In the genomic region with DNA sequence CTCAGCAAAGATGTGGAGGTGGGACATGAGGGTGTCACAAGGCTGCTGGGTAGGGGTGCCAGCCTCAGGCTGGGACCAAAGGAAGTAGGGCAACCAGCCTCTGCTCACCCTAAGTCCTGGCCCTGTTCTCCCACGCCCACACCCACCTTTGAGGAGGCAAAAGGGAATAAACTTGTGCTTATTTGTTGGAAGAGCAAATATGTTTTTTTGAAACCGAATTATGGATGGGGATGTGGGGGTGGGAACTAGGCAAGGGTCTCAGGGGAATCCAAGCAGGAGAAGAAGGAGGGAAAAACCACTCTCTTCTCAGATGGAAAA, we compare ENCODE assay signal across 2 cellular contexts.
TF ChIP-seq lines count a peak whose summit lies in the region.

No MANE protein-coding gene starts in this region.

TF ChIP-seq in HepG2, 621 proteins besides CTCF, POLR2A, EP300 and RAD21 (continued from another document):
- TF ChIP-seq ZFP62 (CRISPR knock-in tag; IDR thresholded peaks at IDR 0.05) (no peak), ARNT2 (CRISPR knock-in tag; IDR thresholded peaks at IDR 0.05; ENCODE audit: low read depth) (no peak), ELF4 (CRISPR knock-in tag; IDR thresholded peaks at IDR 0.05; ENCODE audit: borderline replicate concordance) (no peak), CAMTA2 (CRISPR knock-in tag; IDR thresholded peaks at IDR 0.05; ENCODE audit: borderline replicate concordance) (no peak), ZNF841 (CRISPR knock-in tag; IDR thresholded peaks at IDR 0.05; ENCODE audit: borderline replicate concordance) (no peak)

TF ChIP-seq in SK-N-SH treated with all-trans-retinoic acid at 6 μM for 48 hours, 23 proteins besides CTCF, POLR2A, EP300 and RAD21 (continued from another document):
- TF ChIP-seq BACH2 (CRISPR knock-in tag; IDR thresholded peaks at IDR 0.05; ENCODE audit: borderline replicate concordance) (no peak), OSR1 (CRISPR knock-in tag; IDR thresholded peaks at IDR 0.05) (no peak), ESRRG (CRISPR knock-in tag; IDR thresholded peaks at IDR 0.05) (no peak), ARNTL (CRISPR knock-in tag; IDR thresholded peaks at IDR 0.05; ENCODE audit: borderline replicate concordance, low read depth) (no peak), ZFP3 (CRISPR knock-in tag; IDR thresholded peaks at IDR 0.05) (no peak), RARB (CRISPR knock-in tag; IDR thresholded peaks at IDR 0.05) (no peak), ZC3H10 (CRISPR knock-in tag; IDR thresholded peaks at IDR 0.05) (no peak)
- TF ChIP-seq, protein P1, sequence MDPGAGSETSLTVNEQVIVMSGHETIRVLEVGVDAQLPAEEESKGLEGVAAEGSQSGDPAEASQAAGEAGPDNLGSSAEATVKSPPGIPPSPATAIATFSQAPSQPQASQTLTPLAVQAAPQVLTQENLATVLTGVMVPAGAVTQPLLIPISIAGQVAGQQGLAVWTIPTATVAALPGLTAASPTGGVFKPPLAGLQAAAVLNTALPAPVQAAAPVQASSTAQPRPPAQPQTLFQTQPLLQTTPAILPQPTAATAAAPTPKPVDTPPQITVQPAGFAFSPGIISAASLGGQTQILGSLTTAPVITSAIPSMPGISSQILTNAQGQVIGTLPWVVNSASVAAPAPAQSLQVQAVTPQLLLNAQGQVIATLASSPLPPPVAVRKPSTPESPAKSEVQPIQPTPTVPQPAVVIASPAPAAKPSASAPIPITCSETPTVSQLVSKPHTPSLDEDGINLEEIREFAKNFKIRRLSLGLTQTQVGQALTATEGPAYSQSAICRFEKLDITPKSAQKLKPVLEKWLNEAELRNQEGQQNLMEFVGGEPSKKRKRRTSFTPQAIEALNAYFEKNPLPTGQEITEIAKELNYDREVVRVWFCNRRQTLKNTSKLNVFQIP (CRISPR knock-in tag; IDR thresholded peaks at IDR 0.05; ENCODE audit: borderline replicate concordance, low read depth), result no peak
- TF ChIP-seq, protein P2, sequence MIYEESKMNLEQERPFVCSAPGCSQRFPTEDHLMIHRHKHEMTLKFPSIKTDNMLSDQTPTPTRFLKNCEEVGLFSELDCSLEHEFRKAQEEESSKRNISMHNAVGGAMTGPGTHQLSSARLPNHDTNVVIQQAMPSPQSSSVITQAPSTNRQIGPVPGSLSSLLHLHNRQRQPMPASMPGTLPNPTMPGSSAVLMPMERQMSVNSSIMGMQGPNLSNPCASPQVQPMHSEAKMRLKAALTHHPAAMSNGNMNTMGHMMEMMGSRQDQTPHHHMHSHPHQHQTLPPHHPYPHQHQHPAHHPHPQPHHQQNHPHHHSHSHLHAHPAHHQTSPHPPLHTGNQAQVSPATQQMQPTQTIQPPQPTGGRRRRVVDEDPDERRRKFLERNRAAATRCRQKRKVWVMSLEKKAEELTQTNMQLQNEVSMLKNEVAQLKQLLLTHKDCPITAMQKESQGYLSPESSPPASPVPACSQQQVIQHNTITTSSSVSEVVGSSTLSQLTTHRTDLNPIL (CRISPR knock-in tag; IDR thresholded peaks at IDR 0.05; ENCODE audit: low read depth), result no peak
